In the genomic region with DNA sequence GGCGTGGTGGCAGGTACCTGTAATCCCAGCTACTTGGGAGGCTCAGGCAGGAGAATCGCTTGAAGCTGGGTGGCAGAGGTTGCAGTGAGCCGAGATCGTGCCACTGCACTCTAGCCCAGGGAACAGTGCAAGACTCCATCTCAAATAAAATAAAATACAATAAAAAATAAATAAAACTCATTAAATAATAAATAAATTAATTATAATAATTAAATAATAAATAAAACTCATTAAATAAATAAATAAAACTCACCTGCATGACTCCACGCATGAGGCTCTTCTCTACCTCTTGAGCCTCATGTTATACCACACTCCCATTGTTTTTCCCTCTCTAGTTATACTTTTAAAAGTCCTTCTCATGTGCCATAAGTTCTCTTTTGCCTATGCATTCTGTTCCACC, we compare ENCODE assay signal across 28 cellular contexts.
"Had no signal": no experiment of that assay in that cellular context is flagged by ENCODE, and none has a peak within 500 bp of the region (broad histone marks: within the 10 kb centered on the region; RNA-seq: fewer than 3 reads in every experiment).

No MANE protein-coding gene starts in this region.

- H3K27ac Mint-ChIP-seq: stimulated activated effector memory CD8-positive, alpha-beta T cell treated with anti-CD3 and anti-CD28 coated beads, Interleukin-12 subunit alpha, Interleukin-12 subunit beta, amount 100 ng/mL, for 72 hours; stimulated activated memory B cell treated with anti-CD40 and anti-IgM and Interleukin-4, amounts not matched to agents 10 μg/mL and 1 μg/mL and 100 μg/mL, for 72 hours; stimulated activated naive B cell treated with anti-CD40 and anti-IgM and Interleukin-4, amounts not matched to agents 10 μg/mL and 1 μg/mL and 100 μg/mL, for 72 hours; stimulated activated naive CD8-positive, alpha-beta T cell treated with anti-CD3 and anti-CD28 coated beads, Interleukin-15, amount 100 ng/mL, for 72 hours; stimulated activated naive CD8-positive, alpha-beta T cell treated with anti-CD3 and anti-CD28 coated beads, Interleukin-15, Interleukin-2, amounts not matched to agents 100 ng/mL and 50 ng/mL, for 24 hours; type B pancreatic cell had no signal

- H3K9me3 ChIP-seq: stomach, suprapubic skin, testis, thoracic aorta, thyroid gland, tibial artery, tibial nerve, transverse colon, upper lobe of left lung, upper lobe of right lung, uterus, vagina had no signal

- H3K36me3 Mint-ChIP-seq: stimulated activated effector memory CD8-positive, alpha-beta T cell treated with anti-CD3 and anti-CD28 coated beads, Interleukin-12 subunit alpha, Interleukin-12 subunit beta, amount 100 ng/mL, for 72 hours; stimulated activated memory B cell treated with anti-CD40 and anti-IgM and Interleukin-4, amounts not matched to agents 10 μg/mL and 1 μg/mL and 100 μg/mL, for 72 hours; stimulated activated naive B cell treated with anti-CD40 and anti-IgM and Interleukin-4, amounts not matched to agents 10 μg/mL and 1 μg/mL and 100 μg/mL, for 72 hours; type B pancreatic cell had no signal

- DNase-seq: stimulated activated CD4-positive, alpha-beta T cell treated with anti-CD3 and anti-CD28 coated beads, Interleukin-2, amount 100 ng/mL, for 48 hours; stimulated activated CD4-positive, alpha-beta T cell treated with anti-CD3 and anti-CD28 coated beads, Interleukin-4, amount 100 ng/mL, for 1 hour; stimulated activated CD4-positive, alpha-beta T cell treated with anti-CD3 and anti-CD28 coated beads, Interleukin-4, amount 100 ng/mL, for 24 hours; stimulated activated CD4-positive, alpha-beta T cell treated with anti-CD3 and anti-CD28 coated beads, Interleukin-4, amount 100 ng/mL, for 4 hours; stimulated activated CD8-positive, alpha-beta memory T cell treated with anti-CD3 and anti-CD28 coated beads, Interleukin-4, amount 100 ng/mL, for 48 hours; stimulated activated naive B cell treated with anti-CD40 and anti-IgM and Interleukin-4, amounts not matched to agents 10 μg/mL and 1 μg/mL and 100 μg/mL, for 72 hours; stimulated activated naive CD4-positive, alpha-beta T cell; stimulated activated naive CD4-positive, alpha-beta T cell treated with Interleukin-2 at 50 U/mL for 16 hours; stimulated activated naive CD8-positive, alpha-beta T cell treated with anti-CD3 and anti-CD28 coated beads, Interleukin-15, amount 100 ng/mL, for 72 hours; stimulated activated naive CD8-positive, alpha-beta T cell treated with anti-CD3 and anti-CD28 coated beads, Interleukin-15, Interleukin-2, amounts not matched to agents 100 U/mL and 50 U/mL, for 24 hours; stomach; substantia nigra; testis; thyroid gland; tibial artery; transverse colon; trophoblast cell; upper lobe of left lung; upper lobe of right lung; uterus had no signal

- H3K4me3 ChIP-seq: stomach, suprapubic skin, testis, thoracic aorta, thyroid gland, tibial artery, tibial nerve, transverse colon, upper lobe of left lung, upper lobe of right lung, uterus, vagina had no signal

- H3K4me1 Mint-ChIP-seq: stimulated activated effector memory CD8-positive, alpha-beta T cell treated with anti-CD3 and anti-CD28 coated beads, Interleukin-12 subunit alpha, Interleukin-12 subunit beta, amount 100 ng/mL, for 72 hours; stimulated activated naive CD8-positive, alpha-beta T cell treated with anti-CD3 and anti-CD28 coated beads, Interleukin-15, amount 100 ng/mL, for 72 hours had no signal

- H3K9me3 Mint-ChIP-seq: stimulated activated effector memory CD8-positive, alpha-beta T cell treated with anti-CD3 and anti-CD28 coated beads, Interleukin-12 subunit alpha, Interleukin-12 subunit beta, amount 100 ng/mL, for 72 hours; stimulated activated memory B cell treated with anti-CD40 and anti-IgM and Interleukin-4, amounts not matched to agents 10 μg/mL and 1 μg/mL and 100 μg/mL, for 72 hours; stimulated activated naive B cell treated with anti-CD40 and anti-IgM and Interleukin-4, amounts not matched to agents 10 μg/mL and 1 μg/mL and 100 μg/mL, for 72 hours; stimulated activated naive CD8-positive, alpha-beta T cell treated with anti-CD3 and anti-CD28 coated beads, Interleukin-15, Interleukin-2, amounts not matched to agents 100 ng/mL and 50 ng/mL, for 24 hours; type B pancreatic cell had no signal

- H3K4me1 ChIP-seq: suprapubic skin, testis, thyroid gland, tibial artery, tibial nerve, transverse colon, upper lobe of left lung, upper lobe of right lung, uterus, vagina had no signal

- H3K36me3 ChIP-seq: stomach, suprapubic skin, thoracic aorta, thyroid gland, tibial artery, tibial nerve, transverse colon, upper lobe of left lung, upper lobe of right lung, uterus, vagina had no signal

- H3K4me3 Mint-ChIP-seq: stimulated activated effector memory CD8-positive, alpha-beta T cell treated with anti-CD3 and anti-CD28 coated beads, Interleukin-12 subunit alpha, Interleukin-12 subunit beta, amount 100 ng/mL, for 72 hours; stimulated activated memory B cell treated with anti-CD40 and anti-IgM and Interleukin-4, amounts not matched to agents 10 μg/mL and 1 μg/mL and 100 μg/mL, for 72 hours; stimulated activated naive B cell treated with anti-CD40 and anti-IgM and Interleukin-4, amounts not matched to agents 10 μg/mL and 1 μg/mL and 100 μg/mL, for 72 hours; stimulated activated naive CD8-positive, alpha-beta T cell treated with anti-CD3 and anti-CD28 coated beads, Interleukin-15, amount 100 ng/mL, for 72 hours; stimulated activated naive CD8-positive, alpha-beta T cell treated with anti-CD3 and anti-CD28 coated beads, Interleukin-15, Interleukin-2, amounts not matched to agents 100 ng/mL and 50 ng/mL, for 24 hours; type B pancreatic cell had no signal

- ATAC-seq: stimulated activated effector memory CD8-positive, alpha-beta T cell treated with anti-CD3 and anti-CD28 coated beads, Interleukin-12 subunit alpha, Interleukin-12 subunit beta, amount 100 ng/mL, for 72 hours; stimulated activated memory B cell treated with anti-CD40 and anti-IgM and Interleukin-4, amounts not matched to agents 10 μg/mL and 1 μg/mL and 100 μg/mL, for 72 hours; stimulated activated naive B cell treated with anti-CD40 and anti-IgM and Interleukin-4, amounts not matched to agents 10 μg/mL and 1 μg/mL and 100 μg/mL, for 72 hours; stimulated activated naive CD8-positive, alpha-beta T cell treated with anti-CD3 and anti-CD28 coated beads, Interleukin-15, amount 100 ng/mL, for 72 hours; stimulated activated naive CD8-positive, alpha-beta T cell treated with anti-CD3 and anti-CD28 coated beads, Interleukin-15, Interleukin-2, amounts not matched to agents 100 U/mL and 50 U/mL, for 24 hours; upper lobe of right lung had no signal

- H3K27me3 ChIP-seq: stomach, suprapubic skin, testis, thyroid gland, tibial artery, tibial nerve, transverse colon, upper lobe of left lung, upper lobe of right lung, uterus, vagina had no signal

- H3K27ac ChIP-seq: stomach, suprapubic skin, testis, thoracic aorta, thyroid gland, tibial artery, tibial nerve, transverse colon, upper lobe of left lung, upper lobe of right lung, uterus, vagina had no signal

- H3K27me3 Mint-ChIP-seq: stimulated activated naive CD8-positive, alpha-beta T cell treated with anti-CD3 and anti-CD28 coated beads, Interleukin-15, amount 100 ng/mL, for 72 hours; stimulated activated naive CD8-positive, alpha-beta T cell treated with anti-CD3 and anti-CD28 coated beads, Interleukin-15, Interleukin-2, amounts not matched to agents 100 ng/mL and 50 ng/mL, for 24 hours had no signal
